ENCODE assay signal across 1 cellular context in the genomic region with DNA sequence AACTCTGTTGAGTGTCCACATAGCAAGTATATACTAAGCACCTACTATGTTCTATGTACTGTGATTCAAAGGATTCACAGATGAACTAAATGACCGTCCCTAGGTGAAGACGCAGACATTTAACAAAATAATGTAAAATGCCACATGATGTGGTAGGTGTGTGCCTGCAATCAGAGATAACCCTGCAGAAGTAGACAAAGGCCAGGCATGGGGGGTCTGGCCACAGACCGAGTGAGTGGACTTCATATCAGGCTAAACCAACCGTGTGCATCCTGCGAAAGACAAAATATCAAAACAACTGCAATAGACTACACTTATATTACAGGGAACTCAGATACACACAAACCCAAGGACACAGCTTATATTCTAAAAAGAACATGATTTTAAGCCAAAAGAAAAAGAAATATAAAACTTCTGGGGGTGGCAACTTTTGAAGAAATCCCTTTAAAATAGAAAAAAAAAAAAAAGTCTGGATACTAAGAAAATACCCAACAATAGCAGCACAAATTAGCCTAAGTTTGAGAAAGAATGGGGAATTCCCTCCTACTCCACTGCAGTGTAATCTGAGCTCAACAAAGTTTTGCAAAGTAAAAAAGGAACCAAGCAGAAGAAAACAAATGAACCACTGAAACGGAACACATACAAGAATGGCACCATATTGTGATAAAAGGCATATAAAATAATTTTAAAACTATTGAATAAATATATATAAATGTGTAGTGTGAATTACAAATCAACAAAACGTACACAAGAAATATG.
A peak's percentile ranks its signal among the peaks of the same experiment; 100 is the strongest.
TF ChIP-seq lines count a peak whose summit lies in the region.

No MANE protein-coding gene starts in this region.

TF ChIP-seq in GM12878, 131 proteins besides CTCF, POLR2A, EP300 and RAD21:
- TF ChIP-seq SMC3 (IDR thresholded peaks at IDR 0.05; ENCODE audit: borderline replicate concordance, low read length) (no peak), PAX5 (IDR thresholded peaks at IDR 0.05; ENCODE audit: borderline replicate concordance, low read depth, low read length) (no peak)
- TF ChIP-seq, protein P1, sequence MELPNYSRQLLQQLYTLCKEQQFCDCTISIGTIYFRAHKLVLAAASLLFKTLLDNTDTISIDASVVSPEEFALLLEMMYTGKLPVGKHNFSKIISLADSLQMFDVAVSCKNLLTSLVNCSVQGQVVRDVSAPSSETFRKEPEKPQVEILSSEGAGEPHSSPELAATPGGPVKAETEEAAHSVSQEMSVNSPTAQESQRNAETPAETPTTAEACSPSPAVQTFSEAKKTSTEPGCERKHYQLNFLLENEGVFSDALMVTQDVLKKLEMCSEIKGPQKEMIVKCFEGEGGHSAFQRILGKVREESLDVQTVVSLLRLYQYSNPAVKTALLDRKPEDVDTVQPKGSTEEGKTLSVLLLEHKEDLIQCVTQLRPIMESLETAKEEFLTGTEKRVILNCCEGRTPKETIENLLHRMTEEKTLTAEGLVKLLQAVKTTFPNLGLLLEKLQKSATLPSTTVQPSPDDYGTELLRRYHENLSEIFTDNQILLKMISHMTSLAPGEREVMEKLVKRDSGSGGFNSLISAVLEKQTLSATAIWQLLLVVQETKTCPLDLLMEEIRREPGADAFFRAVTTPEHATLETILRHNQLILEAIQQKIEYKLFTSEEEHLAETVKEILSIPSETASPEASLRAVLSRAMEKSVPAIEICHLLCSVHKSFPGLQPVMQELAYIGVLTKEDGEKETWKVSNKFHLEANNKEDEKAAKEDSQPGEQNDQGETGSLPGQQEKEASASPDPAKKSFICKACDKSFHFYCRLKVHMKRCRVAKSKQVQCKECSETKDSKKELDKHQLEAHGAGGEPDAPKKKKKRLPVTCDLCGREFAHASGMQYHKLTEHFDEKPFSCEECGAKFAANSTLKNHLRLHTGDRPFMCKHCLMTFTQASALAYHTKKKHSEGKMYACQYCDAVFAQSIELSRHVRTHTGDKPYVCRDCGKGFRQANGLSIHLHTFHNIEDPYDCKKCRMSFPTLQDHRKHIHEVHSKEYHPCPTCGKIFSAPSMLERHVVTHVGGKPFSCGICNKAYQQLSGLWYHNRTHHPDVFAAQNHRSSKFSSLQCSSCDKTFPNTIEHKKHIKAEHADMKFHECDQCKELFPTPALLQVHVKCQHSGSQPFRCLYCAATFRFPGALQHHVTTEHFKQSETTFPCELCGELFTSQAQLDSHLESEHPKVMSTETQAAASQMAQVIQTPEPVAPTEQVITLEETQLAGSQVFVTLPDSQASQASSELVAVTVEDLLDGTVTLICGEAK (IDR thresholded peaks at IDR 0.05; ENCODE audit: borderline replicate concordance), result peak; percentile 75; the same call in 1 of the 2 replicates
- TF ChIP-seq, protein P2, sequence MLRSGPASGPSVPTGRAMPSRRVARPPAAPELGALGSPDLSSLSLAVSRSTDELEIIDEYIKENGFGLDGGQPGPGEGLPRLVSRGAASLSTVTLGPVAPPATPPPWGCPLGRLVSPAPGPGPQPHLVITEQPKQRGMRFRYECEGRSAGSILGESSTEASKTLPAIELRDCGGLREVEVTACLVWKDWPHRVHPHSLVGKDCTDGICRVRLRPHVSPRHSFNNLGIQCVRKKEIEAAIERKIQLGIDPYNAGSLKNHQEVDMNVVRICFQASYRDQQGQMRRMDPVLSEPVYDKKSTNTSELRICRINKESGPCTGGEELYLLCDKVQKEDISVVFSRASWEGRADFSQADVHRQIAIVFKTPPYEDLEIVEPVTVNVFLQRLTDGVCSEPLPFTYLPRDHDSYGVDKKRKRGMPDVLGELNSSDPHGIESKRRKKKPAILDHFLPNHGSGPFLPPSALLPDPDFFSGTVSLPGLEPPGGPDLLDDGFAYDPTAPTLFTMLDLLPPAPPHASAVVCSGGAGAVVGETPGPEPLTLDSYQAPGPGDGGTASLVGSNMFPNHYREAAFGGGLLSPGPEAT (IDR thresholded peaks at IDR 0.05; ENCODE audit: low read depth), result 0 out of 2 replicates have a peak, but pooled peaks have one; percentile 24
